In genomic region chr6:1868561-1869261, GRCh38 we compare ENCODE assay signal across 13 cellular contexts.
DNase-seq lines count a peak whose midpoint lies in the region; ATAC-seq and TF ChIP-seq lines count a peak whose summit lies in the region.
"Had no signal": no experiment of that assay in that cellular context is flagged by ENCODE, and none has a peak within 500 bp of the region (broad histone marks: within the 10 kb centered on the region; RNA-seq: fewer than 3 reads in every experiment).

No MANE protein-coding gene starts in this region.

- no peak overlapping the region for H3K9ac ChIP-seq in HUES6 (ENCODE audit: low read length)

- ATAC-seq in GM18907 (IDR thresholded peaks at IDR 0.05; ENCODE audit: unreplicated experiment) (peak; percentile 84), HG02798 (IDR thresholded peaks at IDR 0.05; ENCODE audit: poor library complexity, unreplicated experiment) (peak; percentile 80), left ventricle myocardium superior (no peak), lower lobe of right lung (no peak)
- ATAC-seq in stimulated activated naive B cell treated with anti-CD40 and anti-IgM and Interleukin-4, amounts not matched to agents 10 μg/mL and 1 μg/mL and 100 μg/mL, for 72 hours (replicated peaks) = peak; percentile 98 to 100

- no peak overlapping the region for H3K4me3 ChIP-seq in HUES6 (ENCODE audit: low read depth, low read length)
- H3K4me3 ChIP-seq in lower lobe of right lung = no peak overlapping the region
- H3K4me3 ChIP-seq: testis had no signal

- no peak for TF ChIP-seq CTCF in lower lobe of right lung (IDR thresholded peaks at IDR 0.05)

- peak overlapping the region; percentile 82 for H3K27ac Mint-ChIP-seq in stimulated activated naive B cell treated with anti-CD40 and anti-IgM and Interleukin-4, amounts not matched to agents 10 μg/mL and 1 μg/mL and 100 μg/mL, for 72 hours

- peaks cover 13 to 16% of the 10 kb centered on the region in 2 donors for H3K4me1 Mint-ChIP-seq in stimulated activated naive B cell treated with anti-CD40 and anti-IgM and Interleukin-4, amounts not matched to agents 10 μg/mL and 1 μg/mL and 100 μg/mL, for 72 hours

- H3K36me3 ChIP-seq in HUES6 (ENCODE audit: control insufficient read depth, insufficient read depth, low read length) (no peaks in the 10 kb centered on the region), lower lobe of right lung (no peaks in the 10 kb centered on the region)

- H3K9me3 ChIP-seq in HUES6 (ENCODE audit: control insufficient read depth, insufficient read depth, low read depth, low read length) (no peaks in the 10 kb centered on the region), lower lobe of right lung (no peaks in the 10 kb centered on the region)
- H3K9me3 ChIP-seq: testis had no signal

- H3K27me3 ChIP-seq in HUES6 (ENCODE audit: control insufficient read depth, insufficient read depth, low read length) = no peaks in the 10 kb centered on the region
- H3K27me3 ChIP-seq in lower lobe of right lung (ENCODE audit: low read depth) = no peaks in the 10 kb centered on the region
- H3K27me3 ChIP-seq: testis had no signal

- H3K4me3 Mint-ChIP-seq in stimulated activated naive B cell treated with anti-CD40 and anti-IgM and Interleukin-4, amounts not matched to agents 10 μg/mL and 1 μg/mL and 100 μg/mL, for 72 hours = peak overlapping the region; percentile 1 to 29

- H3K9me3 Mint-ChIP-seq in stimulated activated naive B cell treated with anti-CD40 and anti-IgM and Interleukin-4, amounts not matched to agents 10 μg/mL and 1 μg/mL and 100 μg/mL, for 72 hours = no peaks in the 10 kb centered on the region

- intact Hi-C loops in left ventricle myocardium superior (cut with micrococcal nuclease) (no loop called here), lower lobe of right lung (cut with DNase I) (no loop called here), posterior cingulate gyrus (cut with DNase I) (no loop called here)

- no peaks in the 10 kb centered on the region for H3K27me3 Mint-ChIP-seq in stimulated activated naive B cell treated with anti-CD40 and anti-IgM and Interleukin-4, amounts not matched to agents 10 μg/mL and 1 μg/mL and 100 μg/mL, for 72 hours

- H3K27ac ChIP-seq in HUES6 (ENCODE audit: low read depth, low read length) (peak overlapping the region; percentile 1; the same call in 1 of the 2 replicates), lower lobe of right lung (no peak overlapping the region)
- H3K27ac ChIP-seq: testis had no signal

- peak; percentile 26 for DNase-seq in stimulated activated naive B cell treated with anti-CD40 and anti-IgM and Interleukin-4, amounts not matched to agents 10 μg/mL and 1 μg/mL and 100 μg/mL, for 72 hours
- DNase-seq in left ventricle myocardium superior = no peak
- DNase-seq in lower lobe of right lung = no peak
- no peak for DNase-seq in posterior cingulate gyrus
- DNase-seq in activated effector memory CD4-positive, alpha-beta T cell treated with anti-CD3 and anti-CD28 coated beads, Interleukin-2, amount 50 U/mL, for 16 hours = no peak
- DNase-seq: effector CD8-positive, alpha-beta T cell; NCI-H1048; NCI-H69; SW 1271; testis had no signal

- H3K4me1 ChIP-seq in HUES6 (ENCODE audit: control insufficient read depth, insufficient read depth, low read length) (peaks cover 68% of the 10 kb centered on the region), lower lobe of right lung (peaks cover 6% of the 10 kb centered on the region)
- H3K4me1 ChIP-seq: testis had no signal

- peaks cover 0 to 3% of the 10 kb centered on the region in 2 donors for H3K36me3 Mint-ChIP-seq in stimulated activated naive B cell treated with anti-CD40 and anti-IgM and Interleukin-4, amounts not matched to agents 10 μg/mL and 1 μg/mL and 100 μg/mL, for 72 hours

Comparison
In these comparisons a context has a peak if more than half of its experiments do, and no peak if none do; other contexts are left out.
1. ATAC-seq: peak in GM18907 (single experiment), HG02798 (single experiment) and stimulated activated naive B cell treated with anti-CD40 and anti-IgM and Interleukin-4, amounts not matched to agents 10 μg/mL and 1 μg/mL and 100 μg/mL, for 72 hours (2 of 2); none in left ventricle myocardium superior (single experiment) and lower lobe of right lung (0 of 2).